ENCODE assay signal across 1 cellular context in the genomic region with DNA sequence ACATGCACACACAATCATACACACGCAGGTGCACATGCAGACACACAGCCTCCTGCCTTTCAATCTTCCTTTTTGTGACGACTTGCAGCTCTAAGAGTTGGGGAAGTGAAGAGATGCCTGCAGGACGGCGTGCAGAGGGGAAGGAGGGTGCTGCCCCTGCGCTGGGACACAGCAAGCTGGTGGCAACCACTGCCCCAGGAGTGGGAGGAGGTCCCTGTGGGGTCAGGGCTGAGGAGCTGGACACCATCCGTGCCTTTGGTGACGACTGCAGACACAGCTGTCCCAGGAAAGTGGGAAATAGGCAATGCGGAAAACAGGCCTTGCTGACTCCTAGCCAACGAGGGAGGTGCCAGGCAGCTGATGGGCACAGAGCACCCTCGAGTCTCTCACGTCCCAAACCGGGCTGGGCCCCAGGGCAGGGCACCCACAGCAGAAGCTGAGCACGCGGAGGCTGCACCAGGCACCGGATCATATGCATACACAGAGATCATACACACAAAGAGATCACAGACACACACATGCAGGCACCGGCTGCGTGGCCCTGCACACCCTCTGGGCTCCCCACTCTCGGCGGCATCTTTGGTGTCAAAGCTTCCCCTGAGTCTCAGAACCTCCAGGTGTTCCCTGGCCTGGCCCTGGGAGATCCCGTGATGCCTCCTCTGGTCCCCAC.
TF ChIP-seq lines count a peak whose summit lies in the region.

No MANE protein-coding gene starts in this region.

TF ChIP-seq in H1, 55 proteins besides CTCF, POLR2A, EP300 and RAD21:
- TF ChIP-seq CBX8 (IDR thresholded peaks at IDR 0.05; ENCODE audit: borderline replicate concordance, low read depth, low read length) = no peak
- no peak for TF ChIP-seq SP1 (IDR thresholded peaks at IDR 0.05; ENCODE audit: low read depth, low read length)
- TF ChIP-seq, protein P1, sequence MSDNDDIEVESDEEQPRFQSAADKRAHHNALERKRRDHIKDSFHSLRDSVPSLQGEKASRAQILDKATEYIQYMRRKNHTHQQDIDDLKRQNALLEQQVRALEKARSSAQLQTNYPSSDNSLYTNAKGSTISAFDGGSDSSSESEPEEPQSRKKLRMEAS (IDR thresholded peaks at IDR 0.05) = no peak
- TF ChIP-seq ZNF274 (IDR thresholded peaks at IDR 0.05; ENCODE audit: borderline replicate concordance, extremely low read depth, low read length) = no peak
- TF ChIP-seq, protein P2, sequence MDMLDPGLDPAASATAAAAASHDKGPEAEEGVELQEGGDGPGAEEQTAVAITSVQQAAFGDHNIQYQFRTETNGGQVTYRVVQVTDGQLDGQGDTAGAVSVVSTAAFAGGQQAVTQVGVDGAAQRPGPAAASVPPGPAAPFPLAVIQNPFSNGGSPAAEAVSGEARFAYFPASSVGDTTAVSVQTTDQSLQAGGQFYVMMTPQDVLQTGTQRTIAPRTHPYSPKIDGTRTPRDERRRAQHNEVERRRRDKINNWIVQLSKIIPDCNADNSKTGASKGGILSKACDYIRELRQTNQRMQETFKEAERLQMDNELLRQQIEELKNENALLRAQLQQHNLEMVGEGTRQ (IDR thresholded peaks at IDR 0.05; ENCODE audit: low read length) = no peak
- TF ChIP-seq EGR1 (IDR thresholded peaks at IDR 0.05; ENCODE audit: borderline replicate concordance, low read depth, low read length) = no peak
- TF ChIP-seq BRCA1 (IDR thresholded peaks at IDR 0.05; ENCODE audit: low read depth, low read length) = no peak
- TF ChIP-seq JUND (IDR thresholded peaks at IDR 0.05; ENCODE audit: low read length) = no peak
- no peak for TF ChIP-seq CEBPB (IDR thresholded peaks at IDR 0.05; ENCODE audit: low read depth, low read length)
- no peak for TF ChIP-seq MAFK (IDR thresholded peaks at IDR 0.05; ENCODE audit: low read depth, low read length)
- TF ChIP-seq RXRA (IDR thresholded peaks at IDR 0.05; ENCODE audit: insufficient read depth, low read depth, low read length) = no peak
- TF ChIP-seq NANOG (IDR thresholded peaks at IDR 0.05; ENCODE audit: insufficient read depth, low read depth, low read length, poor library complexity, severe bottlenecking) = no peak
- no peak for TF ChIP-seq GABPA (IDR thresholded peaks at IDR 0.05; ENCODE audit: borderline replicate concordance, insufficient read depth, low read length)
- TF ChIP-seq, protein P3, sequence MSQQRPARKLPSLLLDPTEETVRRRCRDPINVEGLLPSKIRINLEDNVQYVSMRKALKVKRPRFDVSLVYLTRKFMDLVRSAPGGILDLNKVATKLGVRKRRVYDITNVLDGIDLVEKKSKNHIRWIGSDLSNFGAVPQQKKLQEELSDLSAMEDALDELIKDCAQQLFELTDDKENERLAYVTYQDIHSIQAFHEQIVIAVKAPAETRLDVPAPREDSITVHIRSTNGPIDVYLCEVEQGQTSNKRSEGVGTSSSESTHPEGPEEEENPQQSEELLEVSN (IDR thresholded peaks at IDR 0.05) = no peak
